Comparison of ENCODE assay signal across 17 cellular contexts in the genomic region with DNA sequence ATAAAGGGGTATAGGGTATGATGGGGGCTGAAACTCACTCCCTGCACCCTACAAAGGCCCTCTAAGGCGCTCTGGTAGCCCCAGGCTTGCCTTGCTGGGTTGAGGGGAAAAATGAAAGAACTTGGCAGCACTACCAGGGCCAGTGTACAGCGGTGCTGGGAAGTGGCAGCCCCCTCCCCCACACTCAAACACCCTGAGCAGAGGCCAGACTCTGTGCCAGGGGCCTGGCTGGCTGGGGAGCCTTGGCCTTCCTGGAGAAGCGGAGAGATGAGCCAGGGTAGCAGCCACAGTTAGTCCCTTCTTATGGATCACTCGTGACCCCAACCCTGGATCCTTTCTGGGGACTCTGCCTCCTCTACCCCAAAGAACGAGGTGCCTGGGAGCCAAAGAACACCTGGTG. TPM values are rescaled to one million over a fixed set of nuclear protein-coding genes. Genes with fewer than 3 reads are reported as not detected.
DNase-seq lines count a peak whose midpoint lies in the region; ATAC-seq and TF ChIP-seq lines count a peak whose summit lies in the region.
"Had no signal": no experiment of that assay in that cellular context is flagged by ENCODE, and none has a peak within 500 bp of the region (broad histone marks: within the 10 kb centered on the region; RNA-seq: fewer than 3 reads in every experiment).

No MANE protein-coding gene starts in this region.

- TF ChIP-seq CTCF in IMR-90 (conservative IDR thresholded peaks at IDR 0.05; ENCODE audit: low read depth, low read length) (no peak), ascending aorta (IDR thresholded peaks at IDR 0.05) (no peak), neutrophil (IDR thresholded peaks at IDR 0.05) (no peak), Calu3 (IDR thresholded peaks at IDR 0.05; ENCODE audit: unreplicated experiment) (no peak)

- H3K36me3 Mint-ChIP-seq in Calu3 (ENCODE audit: insufficient read depth, unreplicated experiment), result peaks cover 55% of the 10 kb centered on the region

- H4K91ac ChIP-seq in IMR-90 (ENCODE audit: insufficient read depth, low read depth, low read length), result no peak overlapping the region

- no peak overlapping the region for H2BK15ac ChIP-seq in IMR-90 (ENCODE audit: low read depth, low read length)

- no peak for TF ChIP-seq RAD21 in IMR-90 (IDR thresholded peaks at IDR 0.05; ENCODE audit: low read length)

- no peak overlapping the region for H3K56ac ChIP-seq in IMR-90 (ENCODE audit: extremely low read depth, insufficient read depth, low read length)

- in situ Hi-C loops in IMR-90 (cut with MboI; ENCODE audit: low sequenced_read_pairs), result no loop called here

- no peak overlapping the region for H3K23ac ChIP-seq in IMR-90 (ENCODE audit: low read depth, low read length)

- H2AK9ac ChIP-seq in IMR-90 (replicated peaks; ENCODE audit: low read depth, low read length, poor library complexity), result peak overlapping the region; percentile 45

- H3K27ac ChIP-seq in IMR-90 (ENCODE audit: insufficient read depth, low read length) (no peak overlapping the region), ascending aorta (peak overlapping the region; percentile 35 to 94), neutrophil (peak overlapping the region; percentile 43)
- H3K27ac ChIP-seq: thoracic aorta had no signal

- H2AK5ac ChIP-seq in IMR-90 (ENCODE audit: low read depth, low read length), result peak overlapping the region; percentile 33; the same call in 1 of the 2 replicates

- H3K4me3 ChIP-seq in IMR-90 (ENCODE audit: insufficient read depth, low read depth, low read length) (no peak overlapping the region), ascending aorta (no peak overlapping the region), neutrophil (ENCODE audit: low read depth in 1 of 2, low read length in 1 of 2) (no peak overlapping the region)
- H3K4me3 ChIP-seq: A549, GM12878, thoracic aorta had no signal

- DNase-seq in NCI-H2029 (lab: John Stamatoyannopoulos, UW), result peak; percentile 11
- no peak for DNase-seq in NCI-H2029 treated with DMSO at 0.1 percent for 48 hours (lab: John Stamatoyannopoulos, UW)
- DNase-seq in IMR-90, result no peak
- DNase-seq in ascending aorta (ENCODE audit: low spot score in 2 of 2), result no peak
- no peak for DNase-seq in Calu3
- DNase-seq in activated effector memory CD4-positive, alpha-beta T cell treated with anti-CD3 and anti-CD28 coated beads, Interleukin-2, amount 50 U/mL, for 16 hours, result no peak
- DNase-seq: activated CD4-positive, alpha-beta T cell treated with anti-CD3 and anti-CD28 coated beads, Interleukin-2, amount 50 U/mL, for 48 hours; foreskin melanocyte; GOT3; NCI-H446 treated with DMSO at 0.1 percent for 48 hours had no signal

- dilution Hi-C loops in IMR-90 (cut with HindIII; ENCODE audit: low sequenced_read_pairs, unreplicated experiment), result no loop called here

- no TSS peak for BruUV-seq in IMR-90 (replicated peaks; lab: Mats Ljungman, UMichigan)
- BruUV-seq in Calu3 (replicated peaks; lab: Mats Ljungman, UMichigan), result no TSS peak

- no peak overlapping the region for H4K8ac ChIP-seq in IMR-90 (ENCODE audit: low read depth in 2 of 2, low read length in 2 of 2)

- no peak overlapping the region for H3K4ac ChIP-seq in IMR-90 (ENCODE audit: low read depth, low read length)

- H3K27me3 Mint-ChIP-seq in Calu3 (ENCODE audit: unreplicated experiment), result no peaks in the 10 kb centered on the region

- H4K20me1 ChIP-seq in IMR-90 (ENCODE audit: insufficient read depth, low read length), result no peaks in the 10 kb centered on the region

- no peak overlapping the region for H4K5ac ChIP-seq in IMR-90 (ENCODE audit: low read depth, low read length)

- CTCF ChIA-PET in IMR-90 (lab: Yijun Ruan, JAX), result no interaction called here
- CTCF ChIA-PET in Calu3 (lab: Charles Lee), result no interaction called here

- POLR2A ChIA-PET in IMR-90 (lab: Charles Lee; ENCODE audit: unreplicated experiment), result interaction anchor here (0.6 kb wide), 1 partner anchor 93 kb away, joined by 11 read pairs; no protein-coding TSS in a partner anchor

- H3K9me3 ChIP-seq in IMR-90 (ENCODE audit: control insufficient read depth, insufficient read depth, low read length) (no peaks in the 10 kb centered on the region), ascending aorta (no peaks in the 10 kb centered on the region), neutrophil (no peaks in the 10 kb centered on the region)
- H3K9me3 ChIP-seq: A549, thoracic aorta had no signal

- H2BK120ac ChIP-seq in IMR-90 (ENCODE audit: low read depth, low read length), result no peak overlapping the region

- no peak overlapping the region for H3K27ac Mint-ChIP-seq in Calu3 (ENCODE audit: unreplicated experiment)

- intact Hi-C loops in IMR-90 (cut with micrococcal nuclease), result no loop called here
- intact Hi-C loops in ascending aorta (cut with DNase I), result no loop called here
- intact Hi-C loops in Calu3 (cut with micrococcal nuclease; ENCODE audit: unreplicated experiment), result no loop called here

- no peak overlapping the region for H3K4me2 ChIP-seq in IMR-90 (ENCODE audit: low read depth, low read length)

- H3K14ac ChIP-seq in IMR-90 (replicated peaks; ENCODE audit: low read depth, low read length), result no peak overlapping the region

- H3K9me3 Mint-ChIP-seq in Calu3 (ENCODE audit: low read depth, unreplicated experiment), result no peaks in the 10 kb centered on the region

- H3K9ac ChIP-seq in IMR-90 (ENCODE audit: low read depth, low read length), result no peak overlapping the region

- peaks cover 39% of the 10 kb centered on the region for H3K4me1 Mint-ChIP-seq in Calu3 (ENCODE audit: low read depth, unreplicated experiment)

- peaks cover 12% of the 10 kb centered on the region for H3K9me1 ChIP-seq in IMR-90 (ENCODE audit: insufficient read depth, low read length)

- no peak overlapping the region for H3K18ac ChIP-seq in IMR-90 (ENCODE audit: low read depth, low read length)

- no peak overlapping the region for H2BK20ac ChIP-seq in IMR-90 (ENCODE audit: low read depth, low read length)

- TF ChIP-seq POLR2A in IMR-90 (IDR thresholded peaks at IDR 0.05; ENCODE audit: low read depth, low read length), result no peak

- no peak for ATAC-seq in IMR-90 (ENCODE audit: low read depth)
- no peak for ATAC-seq in GM21717 (IDR thresholded peaks at IDR 0.05; ENCODE audit: unreplicated experiment)
- ATAC-seq: A549, GM12878 had no signal

- H3K27me3 ChIP-seq in IMR-90 (ENCODE audit: control insufficient read depth, insufficient read depth, low read length) (no peaks in the 10 kb centered on the region; the same call in 1 of the 2 replicates), ascending aorta (no peaks in the 10 kb centered on the region), neutrophil (no peaks in the 10 kb centered on the region)

- peaks cover 2% of the 10 kb centered on the region; the same call in 1 of the 2 replicates for H3K36me3 ChIP-seq in IMR-90 (ENCODE audit: control insufficient read depth, insufficient read depth, low read length)
- H3K36me3 ChIP-seq in ascending aorta, result no peaks in the 10 kb centered on the region
- H3K36me3 ChIP-seq in neutrophil, result no peaks in the 10 kb centered on the region
- H3K36me3 ChIP-seq: thoracic aorta had no signal

- H3K4me1 ChIP-seq in IMR-90 (ENCODE audit: control insufficient read depth, insufficient read depth, low read length), result peaks cover 9% of the 10 kb centered on the region
- H3K4me1 ChIP-seq in ascending aorta, result peaks cover 5 to 25% of the 10 kb centered on the region in 2 donors
- H3K4me1 ChIP-seq in neutrophil (ENCODE audit: control insufficient read depth in 1 of 2, insufficient read depth in 1 of 2, low read depth in 1 of 2, low read length in 1 of 2), result peaks cover 27 to 39% of the 10 kb centered on the region in 2 experiments

- no peak overlapping the region for H3K4me3 Mint-ChIP-seq in Calu3 (ENCODE audit: low read depth, unreplicated experiment)

- H2BK5ac ChIP-seq in IMR-90 (ENCODE audit: low read depth, low read length, poor library complexity, severe bottlenecking), result no peak overlapping the region

- 100% methylated on average over 1 of the region's 5 CpGs; no CpG with 5 or more reads in 1 of the 2 experiments for WGBS in IMR-90 (ENCODE audit: extremely low coverage in 2 of 2, insufficient read length in 1 of 2), 2 experiments

- H3K79me1 ChIP-seq in IMR-90 (ENCODE audit: low read depth in 1 of 2, low read length in 2 of 2), result peaks cover 4 to 24% of the 10 kb centered on the region in 2 experiments; a peak in 2 of 4 replicates

- no peak overlapping the region for H2AFZ ChIP-seq in IMR-90 (replicated peaks; ENCODE audit: low read length, poor library complexity)

TF ChIP-seq in IMR-90, 13 proteins besides CTCF, POLR2A, EP300 and RAD21 (continues in another document):
- TF ChIP-seq MAZ (IDR thresholded peaks at IDR 0.05; ENCODE audit: borderline replicate concordance, low read depth, low read length), result no peak
- TF ChIP-seq NFE2L2 (IDR thresholded peaks at IDR 0.05; ENCODE audit: low read depth, low read length), result no peak
- TF ChIP-seq RCOR1 (IDR thresholded peaks at IDR 0.05; ENCODE audit: insufficient replicate concordance, low read length), result no peak
- no peak for TF ChIP-seq CEBPB (IDR thresholded peaks at IDR 0.05; ENCODE audit: low read depth, low read length)

RNA-seq across cellular contexts. Expression of a gene that starts 2.7 kb away (rescaled TPM):
- total RNA-seq in IMR-90 (2012; rRNA removed) (12.5 and 18.9 TPM in 2 replicates), ascending aorta (189 TPM), Calu3 (2022) (31.9 and 33.2 TPM in 2 replicates)
- 55.0 and 64.4 TPM in 2 replicates for polyA plus RNA-seq in IMR-90 (2012; rRNA removed)
- polyA plus RNA-seq in IMR-90 (2012; cell fraction: cytosol; rRNA removed), result 167 and 255 TPM in 2 replicates
- polyA plus RNA-seq in IMR-90 (2012; cell fraction: nucleus; rRNA removed; ENCODE audit: low replicate concordance), result 119 and 287 TPM in 2 replicates

RNA-seq across cellular contexts. Expression of a gene that starts 11.2 kb away (rescaled TPM):
- total RNA-seq in IMR-90 (2012; rRNA removed) (not detected in 2 replicates), ascending aorta (not detected), Calu3 (2022) (24.8 and 25.4 TPM in 2 replicates)
- not detected in 2 replicates for polyA plus RNA-seq in IMR-90 (2012; rRNA removed)
- not detected in 2 replicates for polyA plus RNA-seq in IMR-90 (2012; cell fraction: cytosol; rRNA removed)
- not detected in 2 replicates for polyA plus RNA-seq in IMR-90 (2012; cell fraction: nucleus; rRNA removed; ENCODE audit: low replicate concordance)
- polyA plus RNA-seq: A549, neural cell had no signal

RNA-seq across cellular contexts. Expression of a gene that starts 13.8 kb away (rescaled TPM):
- total RNA-seq in IMR-90 (2012; rRNA removed), result not detected in 2 replicates
- not detected in 2 replicates for polyA plus RNA-seq in IMR-90 (2012; rRNA removed)
- not detected in 2 replicates for polyA plus RNA-seq in IMR-90 (2012; cell fraction: cytosol; rRNA removed)
- polyA plus RNA-seq in IMR-90 (2012; cell fraction: nucleus; rRNA removed; ENCODE audit: low replicate concordance), result not detected in 2 replicates
- not detected for total RNA-seq in ascending aorta
- total RNA-seq in Calu3 (2022), result not detected in 2 replicates
- total RNA-seq: GM12878, thoracic aorta had no signal
- polyA plus RNA-seq: A549, adipose tissue, GM12878, neural cell had no signal

RNA-seq across cellular contexts. Expression of a gene that starts 16.5 kb away (rescaled TPM):
- 91.4 and 95.5 TPM in 2 replicates for total RNA-seq in IMR-90 (2012; rRNA removed)
- polyA plus RNA-seq in IMR-90 (2012; rRNA removed), result 122 and 130 TPM in 2 replicates
- 119 and 146 TPM in 2 replicates for polyA plus RNA-seq in IMR-90 (2012; cell fraction: cytosol; rRNA removed)
- polyA plus RNA-seq in IMR-90 (2012; cell fraction: nucleus; rRNA removed; ENCODE audit: low replicate concordance), result 57.9 and 94.8 TPM in 2 replicates
- 116 TPM for total RNA-seq in ascending aorta
- total RNA-seq in Calu3 (2022), result 44.0 and 48.4 TPM in 2 replicates

RNA-seq across cellular contexts. Expression of a gene that starts 23.1 kb away (rescaled TPM):
- total RNA-seq in IMR-90 (2012; rRNA removed) (76.4 and 79.4 TPM in 2 replicates), ascending aorta (93.4 TPM), Calu3 (2022) (103 and 116 TPM in 2 replicates)
- polyA plus RNA-seq in IMR-90 (2012; rRNA removed), result 138 and 151 TPM in 2 replicates
- 81.3 and 148 TPM in 2 replicates for polyA plus RNA-seq in IMR-90 (2012; cell fraction: cytosol; rRNA removed)
- 81.7 and 240 TPM in 2 replicates for polyA plus RNA-seq in IMR-90 (2012; cell fraction: nucleus; rRNA removed; ENCODE audit: low replicate concordance)

Comparison
In these comparisons a context has a peak if more than half of its experiments do, and no peak if none do; other contexts are left out.
1. RNA of a gene that starts 11.2 kb away (total RNA-seq): 24.8 to 25.4 TPM in Calu3; not detected in IMR-90 and not detected in ascending aorta (single experiment); every median in the first group is over 10 times any median in the second.